ENCODE assay signal across 8 cellular contexts in the genomic region with DNA sequence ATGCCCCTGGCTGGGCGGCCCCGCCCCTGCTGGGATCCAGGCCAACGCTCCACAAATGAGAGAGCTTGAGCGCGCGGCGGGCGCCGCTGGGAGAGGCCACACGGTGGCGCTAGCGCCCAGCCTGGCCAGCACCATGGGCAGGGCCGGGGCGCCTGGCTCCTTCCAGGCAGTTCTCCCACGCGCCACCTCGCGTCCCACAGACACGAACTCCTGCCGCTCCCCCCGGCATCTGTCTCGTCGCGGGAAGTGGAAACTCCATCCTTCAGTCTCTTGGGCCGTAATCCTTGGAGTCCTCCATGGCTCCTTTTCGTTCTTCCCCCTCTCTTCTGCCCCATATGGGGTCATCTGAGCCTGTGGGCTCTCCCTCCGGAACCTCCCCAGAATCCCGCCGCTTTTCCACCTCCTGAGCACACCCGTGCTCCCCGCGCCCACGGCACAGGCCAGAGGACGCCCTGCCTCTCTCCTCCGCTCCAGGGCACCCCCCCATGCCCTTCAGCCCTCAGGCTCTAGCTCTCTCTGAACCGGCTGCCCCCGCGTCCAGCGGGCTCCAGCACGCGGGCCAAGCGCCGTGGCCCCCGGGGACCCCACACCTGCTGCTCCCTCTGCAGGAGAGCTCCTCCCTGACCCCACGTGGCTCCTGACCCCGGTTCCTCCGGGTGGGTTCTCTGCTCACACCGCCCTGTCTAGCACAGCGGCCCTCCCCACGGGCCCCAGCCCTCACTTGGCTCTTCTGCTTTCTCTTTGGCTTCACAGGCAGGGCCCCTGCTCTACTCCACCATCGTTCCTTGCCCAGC. TPM values are rescaled to one million over a fixed set of nuclear protein-coding genes. Genes with fewer than 3 reads are reported as not detected.
A peak's percentile ranks its signal among the peaks of the same experiment; 100 is the strongest.
DNase-seq lines count a peak whose midpoint lies in the region; ATAC-seq, FAIRE-seq and TF ChIP-seq lines count a peak whose summit lies in the region.

No MANE protein-coding gene starts in this region.

- H3K27me3 ChIP-seq in BLaER1 treated with 17β-estradiol and CSF1 and Interleukin-3, amounts not matched to agents 10 nM and 100 nM = no peaks in the 10 kb centered on the region

- H3K27ac ChIP-seq in BLaER1 treated with 17β-estradiol and CSF1 and Interleukin-3, amounts not matched to agents 10 nM and 100 nM = peak overlapping the region in 2 of 11 experiments; percentile 30 to 47; a peak in 2 of 22 replicates

- peaks cover 0 to 54% (median 9%) of the 10 kb centered on the region in 11 experiments; a peak in 11 of 22 replicates for H3K36me3 ChIP-seq in BLaER1 treated with 17β-estradiol and CSF1 and Interleukin-3, amounts not matched to agents 10 nM and 100 nM

- H3K4me1 ChIP-seq in BLaER1 treated with 17β-estradiol and CSF1 and Interleukin-3, amounts not matched to agents 10 nM and 100 nM = peaks cover 9 to 38% (median 34%) of the 10 kb centered on the region in 10 experiments; a peak in 19 of 20 replicates

- no peaks in the 10 kb centered on the region for H3K36me3 Mint-ChIP-seq in neural crest cell (ENCODE audit: low read depth)
- peaks cover 50% of the 10 kb centered on the region for H3K36me3 Mint-ChIP-seq in stimulated activated naive CD8-positive, alpha-beta T cell treated with anti-CD3 and anti-CD28 coated beads, Interleukin-15, Interleukin-2, amounts not matched to agents 100 ng/mL and 50 ng/mL, for 24 hours (ENCODE audit: low read depth)

- H4K20me1 ChIP-seq in BLaER1 treated with 17β-estradiol and CSF1 and Interleukin-3, amounts not matched to agents 10 nM and 100 nM = peaks cover 0 to 56% (median 0%) of the 10 kb centered on the region in 11 experiments; a peak in 5 of 22 replicates

- no peaks in the 10 kb centered on the region for H3K9me3 ChIP-seq in BLaER1 treated with 17β-estradiol and CSF1 and Interleukin-3, amounts not matched to agents 10 nM and 100 nM (replicated peaks in 1 of 11)

- H3K4me1 Mint-ChIP-seq in neural crest cell = peaks cover 32% of the 10 kb centered on the region
- H3K4me1 Mint-ChIP-seq in stimulated activated naive CD8-positive, alpha-beta T cell treated with anti-CD3 and anti-CD28 coated beads, Interleukin-15, Interleukin-2, amounts not matched to agents 100 ng/mL and 50 ng/mL, for 24 hours (ENCODE audit: low read depth) = peaks cover 15% of the 10 kb centered on the region

- no peak for FAIRE-seq in RCC 7860 (lab: Jason Lieb, UNC)

- peak overlapping the region; percentile 33 to 56 (median 47); a peak in 19 of 20 replicates for H3K4me3 ChIP-seq in BLaER1 treated with 17β-estradiol and CSF1 and Interleukin-3, amounts not matched to agents 10 nM and 100 nM
- peak overlapping the region; percentile 46 to 55 for H3K4me3 ChIP-seq in foreskin fibroblast (ENCODE audit: low read depth in 1 of 2, low read length in 2 of 2)

- peak overlapping the region in 10 of 11 experiments; percentile 0 to 69 (median 49); a peak in 18 of 22 replicates for H3K9ac ChIP-seq in BLaER1 treated with 17β-estradiol and CSF1 and Interleukin-3, amounts not matched to agents 10 nM and 100 nM

- in situ Hi-C loops in KBM-7 (cut with MboI; ENCODE audit: low pct_unique_long_range_greater_than_20kb, low sequenced_read_pairs) = no loop called here

- H3K4me3 Mint-ChIP-seq in neural crest cell = peak overlapping the region; percentile 58
- H3K4me3 Mint-ChIP-seq in stimulated activated naive CD8-positive, alpha-beta T cell treated with anti-CD3 and anti-CD28 coated beads, Interleukin-15, Interleukin-2, amounts not matched to agents 100 ng/mL and 50 ng/mL, for 24 hours = peak overlapping the region; percentile 59

- H3K27ac Mint-ChIP-seq in neural crest cell (ENCODE audit: unreplicated experiment) = peak overlapping the region; percentile 83
- no peak overlapping the region for H3K27ac Mint-ChIP-seq in stimulated activated naive CD8-positive, alpha-beta T cell treated with anti-CD3 and anti-CD28 coated beads, Interleukin-15, Interleukin-2, amounts not matched to agents 100 ng/mL and 50 ng/mL, for 24 hours

- TF ChIP-seq CTCF in foreskin fibroblast (IDR thresholded peaks at IDR 0.05; ENCODE audit: low read depth, low read length) = peak; percentile 87
- TF ChIP-seq CTCF in neural crest cell (conservative IDR thresholded peaks at IDR 0.05) = peak; percentile 91

- no peaks in the 10 kb centered on the region for H3K27me3 Mint-ChIP-seq in neural crest cell (ENCODE audit: low read depth)
- no peaks in the 10 kb centered on the region for H3K27me3 Mint-ChIP-seq in stimulated activated naive CD8-positive, alpha-beta T cell treated with anti-CD3 and anti-CD28 coated beads, Interleukin-15, Interleukin-2, amounts not matched to agents 100 ng/mL and 50 ng/mL, for 24 hours

- H3K9me3 Mint-ChIP-seq in neural crest cell = no peaks in the 10 kb centered on the region
- no peaks in the 10 kb centered on the region for H3K9me3 Mint-ChIP-seq in stimulated activated naive CD8-positive, alpha-beta T cell treated with anti-CD3 and anti-CD28 coated beads, Interleukin-15, Interleukin-2, amounts not matched to agents 100 ng/mL and 50 ng/mL, for 24 hours

- H3K4me2 ChIP-seq in BLaER1 treated with 17β-estradiol and CSF1 and Interleukin-3, amounts not matched to agents 10 nM and 100 nM = peak overlapping the region; percentile 77 to 92 (median 86)

- DNase-seq in KBM-7 (peak; percentile 83), RCC 7860 (ENCODE audit: low spot score) (peak; percentile 56), foreskin fibroblast (peak; percentile 84 to 96), neural crest cell (ENCODE audit: low read depth, low spot score) (peak; percentile 93)
- peak; percentile 39 for DNase-seq in activated effector memory CD4-positive, alpha-beta T cell treated with Interleukin-2 at 50 U/mL for 16 hours

- ATAC-seq in GM19438 (IDR thresholded peaks at IDR 0.05; ENCODE audit: low read depth, unreplicated experiment) = peak; percentile 69

RNA-seq across cellular contexts. Expression of gene EDN2, which starts 31.9 kb away (rescaled TPM):
- total RNA-seq in neural crest cell = not detected in 2 replicates

Comparison
In these comparisons a context has a peak if more than half of its experiments do, and no peak if none do; other contexts are left out.
1. DNase-seq: peak in every context shown above with its lines; median percentile 93 in neural crest cell; 90 in foreskin fibroblast; 83 in KBM-7; 56 in RCC 7860; 39 in activated effector memory CD4-positive, alpha-beta T cell treated with Interleukin-2 at 50 U/mL for 16 hours.